ENCODE assay signal across 20 cellular contexts in genomic region chr14:94127330-94127729, GRCh38. TPM values are rescaled to one million over a fixed set of nuclear protein-coding genes. Genes with fewer than 3 reads are reported as not detected.
DNase-seq lines count a peak whose midpoint lies in the region; ATAC-seq and TF ChIP-seq lines count a peak whose summit lies in the region.
"Had no signal": no experiment of that assay in that cellular context is flagged by ENCODE, and none has a peak within 500 bp of the region (broad histone marks: within the 10 kb centered on the region; RNA-seq: fewer than 3 reads in every experiment).

No MANE protein-coding gene starts in this region.

- peak overlapping the region; percentile 38 for H3K4me3 Mint-ChIP-seq in natural killer cell treated with Interleukin-12 subunit alpha and Interleukin-12 subunit beta and Interleukin-15 and Interleukin-18, amount 100 ng/mL, for 72 hours
- no peak overlapping the region for H3K4me3 Mint-ChIP-seq in natural killer cell
- peak overlapping the region; percentile 94 for H3K4me3 Mint-ChIP-seq in activated T-helper 17 cell treated with anti-CD3 and anti-CD28 coated beads, Interleukin-2, amount 50 U/mL, for 72 hours
- peak overlapping the region; percentile 84 for H3K4me3 Mint-ChIP-seq in nephron progenitor cell
- H3K4me3 Mint-ChIP-seq: CD14-positive monocyte had no signal

- TF ChIP-seq CTCF in natural killer cell (IDR thresholded peaks at IDR 0.05) (no peak), nephron progenitor cell (IDR thresholded peaks at IDR 0.05) (no peak)

- no peaks in the 10 kb centered on the region for H3K36me3 Mint-ChIP-seq in natural killer cell treated with Interleukin-12 subunit alpha and Interleukin-12 subunit beta and Interleukin-15 and Interleukin-18, amount 100 ng/mL, for 72 hours
- H3K36me3 Mint-ChIP-seq in natural killer cell (no peaks in the 10 kb centered on the region), nephron progenitor cell (ENCODE audit: low read depth) (no peaks in the 10 kb centered on the region)
- H3K36me3 Mint-ChIP-seq in activated T-helper 17 cell treated with anti-CD3 and anti-CD28 coated beads, Interleukin-2, amount 50 U/mL, for 72 hours (ENCODE audit: low read depth), result no peaks in the 10 kb centered on the region

- H3K27ac Mint-ChIP-seq in natural killer cell treated with Interleukin-12 subunit alpha and Interleukin-12 subunit beta and Interleukin-15 and Interleukin-18, amount 100 ng/mL, for 72 hours, result no peak overlapping the region
- H3K27ac Mint-ChIP-seq in natural killer cell, result peak overlapping the region in 1 of 2 donors; percentile 91
- peak overlapping the region; percentile 70 for H3K27ac Mint-ChIP-seq in activated T-helper 17 cell treated with anti-CD3 and anti-CD28 coated beads, Interleukin-2, amount 50 U/mL, for 72 hours
- H3K27ac Mint-ChIP-seq in nephron progenitor cell, result no peak overlapping the region

- H3K9me3 Mint-ChIP-seq in natural killer cell treated with Interleukin-12 subunit alpha and Interleukin-12 subunit beta and Interleukin-15 and Interleukin-18, amount 100 ng/mL, for 72 hours, result no peaks in the 10 kb centered on the region
- H3K9me3 Mint-ChIP-seq in natural killer cell (no peaks in the 10 kb centered on the region), nephron progenitor cell (peaks cover 9% of the 10 kb centered on the region)
- H3K9me3 Mint-ChIP-seq in activated T-helper 17 cell treated with anti-CD3 and anti-CD28 coated beads, Interleukin-2, amount 50 U/mL, for 72 hours, result peaks cover 4% of the 10 kb centered on the region

- ATAC-seq in natural killer cell treated with Interleukin-12 subunit alpha and Interleukin-12 subunit beta and Interleukin-15 and Interleukin-18, amount 100 ng/mL, for 72 hours, result no peak
- ATAC-seq in natural killer cell, result no peak
- ATAC-seq in activated T-helper 17 cell treated with anti-CD3 and anti-CD28 coated beads, Interleukin-2, amount 50 U/mL, for 72 hours (replicated peaks), result no peak
- ATAC-seq in HG02973 (IDR thresholded peaks at IDR 0.05; ENCODE audit: unreplicated experiment), result no peak
- ATAC-seq: K562 had no signal

- peaks cover 2 to 3% of the 10 kb centered on the region in 2 donors for H3K27me3 Mint-ChIP-seq in natural killer cell treated with Interleukin-12 subunit alpha and Interleukin-12 subunit beta and Interleukin-15 and Interleukin-18, amount 100 ng/mL, for 72 hours
- H3K27me3 Mint-ChIP-seq in natural killer cell (ENCODE audit: low read depth in 2 of 2), result peaks cover 2 to 5% of the 10 kb centered on the region in 2 donors
- no peaks in the 10 kb centered on the region for H3K27me3 Mint-ChIP-seq in activated T-helper 17 cell treated with anti-CD3 and anti-CD28 coated beads, Interleukin-2, amount 50 U/mL, for 72 hours
- H3K27me3 Mint-ChIP-seq in nephron progenitor cell (ENCODE audit: low read depth, poor library complexity), result peaks cover 20% of the 10 kb centered on the region

- intact Hi-C loops in natural killer cell (cut with micrococcal nuclease), result no loop called here

- DNase-seq in natural killer cell treated with Interleukin-12 subunit alpha and Interleukin-12 subunit beta and Interleukin-15 and Interleukin-18, amount 100 ng/mL, for 72 hours (ENCODE audit: low spot score), result no peak
- DNase-seq in natural killer cell (no peak), nephron progenitor cell (no peak), ureter (ENCODE audit: low spot score) (peak; percentile 30), NCI-H146 treated with DMSO at 0.1 percent for 48 hours (lab: John Stamatoyannopoulos, UW; ENCODE audit: unreplicated experiment) (no peak), cerebellum (ENCODE audit: low spot score) (no peak)
- DNase-seq: ACHN, AML-193, DMS79 treated with DMSO at 0.1 percent for 48 hours, GOT3, NCI-H1105, NCI-H1694, NCI-H2107, NCI-H510A, NCI-H774, Right ventricle myocardium superior had no signal

- peaks cover 15 to 25% of the 10 kb centered on the region in 2 donors for H3K4me1 Mint-ChIP-seq in natural killer cell treated with Interleukin-12 subunit alpha and Interleukin-12 subunit beta and Interleukin-15 and Interleukin-18, amount 100 ng/mL, for 72 hours (ENCODE audit: low read depth in 2 of 2)
- H3K4me1 Mint-ChIP-seq in natural killer cell (peaks cover 21 to 22% of the 10 kb centered on the region in 2 donors), nephron progenitor cell (peaks cover 21% of the 10 kb centered on the region)
- H3K4me1 Mint-ChIP-seq in activated T-helper 17 cell treated with anti-CD3 and anti-CD28 coated beads, Interleukin-2, amount 50 U/mL, for 72 hours, result peaks cover 16% of the 10 kb centered on the region

RNA-seq across cellular contexts. Expression of gene IFI27L2, which starts 2.1 kb away (rescaled TPM):
- 10 to 100 TPM; 61.3 to 73.8 TPM for total RNA-seq in natural killer cell treated with Interleukin-12 subunit alpha and Interleukin-12 subunit beta and Interleukin-15 and Interleukin-18, amount 100 ng/mL, for 72 hours
- total RNA-seq in natural killer cell (10 to 100 TPM; 36.3 to 55.1 (median 39.8) TPM), ureter (29.1 TPM), cerebellum (11.5 TPM)
- 10 to 100 TPM; 58.5 to 58.8 TPM for total RNA-seq in activated T-helper 17 cell treated with anti-CD3 and anti-CD28 coated beads, Interleukin-2, amount 50 U/mL, for 72 hours

RNA-seq across cellular contexts. Expression of gene IFI27, which starts 16.8 kb away (rescaled TPM):
- total RNA-seq in natural killer cell treated with Interleukin-12 subunit alpha and Interleukin-12 subunit beta and Interleukin-15 and Interleukin-18, amount 100 ng/mL, for 72 hours, result 1 to 10 TPM; 1.5 to 1.7 TPM
- total RNA-seq in natural killer cell, result 1 to 10 TPM in 1 of 3 donors, under 1 TPM in 2; 0.47 to 1.3 (median 0.52) TPM
- total RNA-seq in activated T-helper 17 cell treated with anti-CD3 and anti-CD28 coated beads, Interleukin-2, amount 50 U/mL, for 72 hours, result 1 to 10 TPM; 2.1 to 3.0 TPM
- 62.6 TPM for total RNA-seq in ureter
- 5.6 TPM for total RNA-seq in cerebellum

RNA-seq across cellular contexts. Expression of gene IFI27L1, which starts 46.2 kb away (rescaled TPM):
- 10 to 100 TPM; 22.9 to 23.0 TPM for total RNA-seq in natural killer cell treated with Interleukin-12 subunit alpha and Interleukin-12 subunit beta and Interleukin-15 and Interleukin-18, amount 100 ng/mL, for 72 hours
- total RNA-seq in natural killer cell (10 to 100 TPM; 10.1 to 15.1 (median 12.1) TPM), ureter (9.4 TPM), cerebellum (16.6 TPM)
- total RNA-seq in activated T-helper 17 cell treated with anti-CD3 and anti-CD28 coated beads, Interleukin-2, amount 50 U/mL, for 72 hours, result 10 to 100 TPM; 34.5 to 35.4 TPM

RNA-seq across cellular contexts. Expression of gene DDX24, which starts 46.3 kb away (rescaled TPM):
- total RNA-seq in natural killer cell treated with Interleukin-12 subunit alpha and Interleukin-12 subunit beta and Interleukin-15 and Interleukin-18, amount 100 ng/mL, for 72 hours, result 100 to 1,000 TPM; 168 to 241 TPM
- total RNA-seq in natural killer cell, result 100 to 1,000 TPM; 250 to 357 (median 296) TPM
- total RNA-seq in activated T-helper 17 cell treated with anti-CD3 and anti-CD28 coated beads, Interleukin-2, amount 50 U/mL, for 72 hours, result 100 to 1,000 TPM; 222 to 241 TPM
- total RNA-seq in ureter, result 191 TPM
- 59.0 TPM for total RNA-seq in cerebellum

RNA-seq across cellular contexts. Expression of gene PPP4R4, which starts 46.8 kb away (rescaled TPM):
- under 1 TPM in 1 of 2 donors, not detected in 1; 0.73 TPM for total RNA-seq in natural killer cell treated with Interleukin-12 subunit alpha and Interleukin-12 subunit beta and Interleukin-15 and Interleukin-18, amount 100 ng/mL, for 72 hours
- under 1 TPM in 2 of 3 donors, not detected in 1; 0.52 to 0.58 TPM for total RNA-seq in natural killer cell
- 10 to 100 TPM in 1 of 2 donors, 1 to 10 TPM in 1; 1.8 to 68.2 TPM for total RNA-seq in activated T-helper 17 cell treated with anti-CD3 and anti-CD28 coated beads, Interleukin-2, amount 50 U/mL, for 72 hours
- 0.60 TPM for total RNA-seq in ureter
- total RNA-seq in cerebellum, result 3.0 TPM
- total RNA-seq: Right ventricle myocardium superior had no signal
